Comparison of ENCODE assay signal across 10 cellular contexts in the genomic region with DNA sequence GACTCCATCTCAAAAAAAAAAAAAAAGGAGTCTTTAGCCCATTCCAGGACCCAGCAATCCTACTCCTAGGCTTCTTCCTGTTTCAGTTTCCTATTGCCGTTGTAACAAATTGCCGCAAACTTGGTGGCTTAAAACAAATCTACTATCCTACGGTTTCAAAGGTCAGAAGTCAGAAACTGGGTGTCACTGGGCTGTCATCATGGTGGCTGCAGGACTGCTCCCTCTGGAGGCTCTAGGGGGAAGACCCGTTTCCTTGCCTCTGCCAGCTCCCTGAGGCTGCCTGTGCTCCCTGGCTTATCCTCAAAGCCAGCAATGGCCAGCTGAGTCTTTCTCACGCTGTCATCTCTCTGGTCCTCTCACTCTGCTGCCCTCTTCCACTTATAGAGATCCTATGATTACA. TPM values are rescaled to one million over a fixed set of nuclear protein-coding genes. Genes with fewer than 3 reads are reported as not detected.
DNase-seq lines count a peak whose midpoint lies in the region; ATAC-seq and TF ChIP-seq lines count a peak whose summit lies in the region.
"Had no signal": no experiment of that assay in that cellular context is flagged by ENCODE, and none has a peak within 500 bp of the region (broad histone marks: within the 10 kb centered on the region; RNA-seq: fewer than 3 reads in every experiment).

No MANE protein-coding gene starts in this region.

- peak; percentile 41 for TF ChIP-seq CTCF in AG09309 (IDR thresholded peaks at IDR 0.05; ENCODE audit: control insufficient read depth, insufficient read depth, low read depth, low read length, missing control alignments)
- TF ChIP-seq CTCF in RWPE2 (IDR thresholded peaks at IDR 0.05; ENCODE audit: poor library complexity, severe bottlenecking), result peak; percentile 21
- TF ChIP-seq CTCF in left ventricle myocardium inferior (IDR thresholded peaks at IDR 0.05; ENCODE audit: borderline replicate concordance), result peak; percentile 40
- no peak for TF ChIP-seq CTCF in omental fat pad (IDR thresholded peaks at IDR 0.05)

- H3K27ac Mint-ChIP-seq in activated CD4-positive, alpha-beta T cell treated with anti-CD3 and anti-CD28 coated beads for 36 hours, result no peak overlapping the region
- H3K27ac Mint-ChIP-seq: activated CD8-positive, alpha-beta T cell treated with anti-CD3 and anti-CD28 coated beads for 36 hours had no signal

- H3K9me3 ChIP-seq in HAP-1 (no peaks in the 10 kb centered on the region), RWPE2 (ENCODE audit: severe bottlenecking) (no peaks in the 10 kb centered on the region), left ventricle myocardium inferior (replicated peaks) (no peaks in the 10 kb centered on the region)

- DNase-seq in AG09309 (ENCODE audit: low read depth), result no peak
- peak; percentile 26 to 46 for DNase-seq in HAP-1 (ENCODE audit: low spot score in 2 of 2)
- no peak for DNase-seq in RWPE2 (ENCODE audit: low spot score)
- DNase-seq in left ventricle myocardium inferior, result no peak
- no peak for DNase-seq in omental fat pad (ENCODE audit: low spot score)
- DNase-seq in activated CD4-positive, alpha-beta T cell treated with anti-CD3 and anti-CD28 coated beads for 36 hours, result no peak
- DNase-seq: activated CD8-positive, alpha-beta T cell treated with anti-CD3 and anti-CD28 coated beads for 36 hours; NCI-H187 treated with DMSO at 0.1 percent for 48 hours had no signal

- ATAC-seq in RWPE2 (ENCODE audit: low read depth), result no peak; the same call in 2 of the 3 replicates
- ATAC-seq in HG02642 (IDR thresholded peaks at IDR 0.05; ENCODE audit: poor library complexity, unreplicated experiment), result no peak
- no peak for ATAC-seq in activated CD4-positive, CD25-positive, alpha-beta regulatory T cell treated with anti-CD3 and anti-CD28 coated beads, Interleukin-2, amount 50 U/mL, for 24 hours
- no peak for ATAC-seq in omental fat pad (ENCODE audit: low FRiP score)
- no peak for ATAC-seq in activated CD4-positive, alpha-beta T cell treated with anti-CD3 and anti-CD28 coated beads for 36 hours
- ATAC-seq: activated CD8-positive, alpha-beta T cell treated with anti-CD3 and anti-CD28 coated beads for 36 hours had no signal

- no peak overlapping the region for H3K4me3 ChIP-seq in AG09309 (ENCODE audit: control insufficient read depth, low read depth, low read length)
- H3K4me3 ChIP-seq in HAP-1, result no peak overlapping the region
- no peak overlapping the region for H3K4me3 ChIP-seq in RWPE2 (ENCODE audit: severe bottlenecking)
- H3K4me3 ChIP-seq in left ventricle myocardium inferior, result no peak overlapping the region

- no peak overlapping the region for H3K4me3 Mint-ChIP-seq in activated CD4-positive, alpha-beta T cell treated with anti-CD3 and anti-CD28 coated beads for 36 hours
- H3K4me3 Mint-ChIP-seq: activated CD8-positive, alpha-beta T cell treated with anti-CD3 and anti-CD28 coated beads for 36 hours had no signal

- peaks cover 22% of the 10 kb centered on the region for H3K27me3 Mint-ChIP-seq in activated CD4-positive, alpha-beta T cell treated with anti-CD3 and anti-CD28 coated beads for 36 hours

- H3K9me3 Mint-ChIP-seq in activated CD4-positive, alpha-beta T cell treated with anti-CD3 and anti-CD28 coated beads for 36 hours (ENCODE audit: low read depth), result no peaks in the 10 kb centered on the region
- H3K9me3 Mint-ChIP-seq: activated CD8-positive, alpha-beta T cell treated with anti-CD3 and anti-CD28 coated beads for 36 hours had no signal

- H3K4me1 Mint-ChIP-seq in activated CD4-positive, alpha-beta T cell treated with anti-CD3 and anti-CD28 coated beads for 36 hours, result no peaks in the 10 kb centered on the region

- no peaks in the 10 kb centered on the region for H3K36me3 ChIP-seq in HAP-1 (replicated peaks)
- no peaks in the 10 kb centered on the region for H3K36me3 ChIP-seq in RWPE2 (ENCODE audit: low read depth)
- H3K36me3 ChIP-seq in left ventricle myocardium inferior, result no peaks in the 10 kb centered on the region

- intact Hi-C loops in left ventricle myocardium inferior (cut with micrococcal nuclease), result no loop called here
- intact Hi-C loops in activated CD4-positive, alpha-beta T cell treated with anti-CD3 and anti-CD28 coated beads for 36 hours (cut with DNase I, micrococcal nuclease), result no loop called here

- H3K4me1 ChIP-seq in HAP-1 (no peaks in the 10 kb centered on the region), RWPE2 (ENCODE audit: insufficient read depth, poor library complexity, severe bottlenecking) (no peaks in the 10 kb centered on the region), left ventricle myocardium inferior (no peaks in the 10 kb centered on the region)

- CTCF ChIA-PET in activated CD4-positive, alpha-beta T cell treated with anti-CD3 and anti-CD28 coated beads for 36 hours (lab: Charles Lee), result interaction anchor here (0.9 to 1.0 kb wide), 2 partner anchors 17 to 62 kb away, joined by 3 to 5 read pairs; no protein-coding TSS in a partner anchor

- H3K36me3 Mint-ChIP-seq in activated CD4-positive, alpha-beta T cell treated with anti-CD3 and anti-CD28 coated beads for 36 hours (ENCODE audit: low read depth), result no peaks in the 10 kb centered on the region

- POLR2A ChIA-PET in activated CD4-positive, alpha-beta T cell treated with anti-CD3 and anti-CD28 coated beads for 36 hours (lab: Charles Lee), result no interaction called here

- in situ Hi-C loops in HAP-1 (cut with MboI; ENCODE audit: low sequenced_read_pairs), result no loop called here

- H3K27ac ChIP-seq in RWPE2 (ENCODE audit: poor library complexity, severe bottlenecking), result no peak overlapping the region
- H3K27ac ChIP-seq in left ventricle myocardium inferior (replicated peaks), result no peak overlapping the region

- H3K27me3 ChIP-seq in HAP-1 (ENCODE audit: low read depth) (peaks cover 31% of the 10 kb centered on the region), RWPE2 (ENCODE audit: insufficient read depth, poor library complexity, severe bottlenecking) (peaks cover 17% of the 10 kb centered on the region), left ventricle myocardium inferior (ENCODE audit: low read depth) (peaks cover 23% of the 10 kb centered on the region)

RNA-seq across cellular contexts. Expression of gene DAGLA, which starts 8.7 kb away (rescaled TPM):
- total RNA-seq in left ventricle myocardium inferior (3.2 TPM), omental fat pad (1 to 10 TPM; 1.4 to 4.6 (median 2.8) TPM)
- total RNA-seq in activated CD4-positive, alpha-beta T cell treated with anti-CD3 and anti-CD28 coated beads for 36 hours, result under 1 TPM; 0.09 to 0.14 TPM

Comparison
In these comparisons a context has a peak if more than half of its experiments do, and no peak if none do; other contexts are left out.
1. DNase-seq: peak in HAP-1 (2 of 2); none in AG09309 (single experiment), RWPE2 (single experiment), left ventricle myocardium inferior (single experiment), omental fat pad (single experiment) and activated CD4-positive, alpha-beta T cell treated with anti-CD3 and anti-CD28 coated beads for 36 hours (single experiment).
2. CTCF ChIP-seq: peak in AG09309 (single experiment), RWPE2 (single experiment) and left ventricle myocardium inferior (single experiment); none in omental fat pad (0 of 3).